ENCODE assay signal across 1 cellular context in the genomic region with DNA sequence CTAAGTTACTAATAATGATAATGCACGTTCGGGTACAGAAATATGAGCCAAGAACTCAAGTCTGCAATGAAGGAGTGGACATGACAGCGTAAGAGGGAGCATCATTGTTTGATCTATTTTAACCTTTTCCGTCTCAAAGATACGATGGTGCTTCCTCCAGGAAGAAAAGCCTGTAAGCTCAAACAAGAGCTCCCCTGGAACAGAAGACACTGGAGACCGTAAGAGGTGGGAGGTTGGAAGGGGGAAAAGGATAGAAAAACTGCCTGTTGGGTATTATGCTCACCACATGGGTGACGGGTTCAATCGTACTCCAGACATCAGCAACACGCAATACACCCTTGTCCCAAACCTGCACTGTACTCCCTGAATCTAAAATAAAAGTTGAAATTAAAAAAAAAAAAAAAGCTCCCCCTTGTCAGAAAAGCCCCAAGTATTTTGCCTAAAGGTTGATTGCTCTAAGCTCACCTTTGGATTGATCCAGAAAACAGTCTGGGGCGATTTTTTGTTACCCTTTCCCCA.
TF ChIP-seq lines count a peak whose summit lies in the region.

No MANE protein-coding gene starts in this region.

TF ChIP-seq in K562, 482 proteins besides CTCF, POLR2A, EP300 and RAD21 (continued from another document and continues in another):
- TF ChIP-seq SNAPC5 (CRISPR knock-in tag; IDR thresholded peaks at IDR 0.05) (0 out of 2 replicates have a peak, but pooled peaks have one; percentile 14), NFRKB (IDR thresholded peaks at IDR 0.05; ENCODE audit: low read depth) (peak; percentile 59; the same call in 1 of the 2 replicates), YY1 (IDR thresholded peaks at IDR 0.05; ENCODE audit: borderline replicate concordance in 1 of 3, control insufficient read depth in 1 of 3, extremely low read depth in 1 of 3, insufficient read depth in 3 of 3, insufficient read length in 1 of 3, insufficient replicate concordance in 2 of 3, low read depth in 1 of 3, low read length in 2 of 3) (peak in 1 of 3 experiments; percentile 21), NKRF (IDR thresholded peaks at IDR 0.05; ENCODE audit: borderline replicate concordance) (peak; percentile 53; the same call in 1 of the 2 replicates), HES1 (IDR thresholded peaks at IDR 0.05; ENCODE audit: low read depth) (no peak; the same call in 1 of the 2 replicates), ETV5 (CRISPR knock-in tag; IDR thresholded peaks at IDR 0.05; ENCODE audit: low read depth) (no peak), ETS2 (tag; IDR thresholded peaks at IDR 0.05; ENCODE audit: borderline replicate concordance, poor library complexity, severe bottlenecking) (no peak), RUNX1 (IDR thresholded peaks at IDR 0.05; ENCODE audit: low read depth) (no peak), SIN3A (IDR thresholded peaks at IDR 0.05; ENCODE audit: borderline replicate concordance in 2 of 2, control insufficient read depth in 1 of 2, low read depth in 2 of 2, low read length in 2 of 2) (peak in 1 of 2 experiments; percentile 48; a peak in 1 of 4 replicates), PHF8 (IDR thresholded peaks at IDR 0.05; ENCODE audit: borderline replicate concordance, low read length) (no peak; the same call in 1 of the 2 replicates), SIRT6 (IDR thresholded peaks at IDR 0.05; ENCODE audit: low read depth, low read length) (no peak), ZBTB43 (CRISPR knock-in tag; IDR thresholded peaks at IDR 0.05) (no peak), ZNF764 (CRISPR knock-in tag; IDR thresholded peaks at IDR 0.05; ENCODE audit: low read depth) (no peak), COPS2 (conservative IDR thresholded peaks at IDR 0.05) (no peak), HMBOX1 (IDR thresholded peaks at IDR 0.05) (no peak), GTF2E2 (tag; IDR thresholded peaks at IDR 0.05) (no peak), PHB2 (IDR thresholded peaks at IDR 0.05; ENCODE audit: low read depth) (no peak), FOXM1 (IDR thresholded peaks at IDR 0.05; ENCODE audit: low read depth) (0 out of 2 replicates have a peak, but pooled peaks have one; percentile 25), FOXM1 (CRISPR knock-in tag; IDR thresholded peaks at IDR 0.05; ENCODE audit: low read depth) (no peak), C11orf30 (IDR thresholded peaks at IDR 0.05; ENCODE audit: low read depth) (peak; percentile 24; the same call in 1 of the 2 replicates), CBX5 (IDR thresholded peaks at IDR 0.05; ENCODE audit: borderline replicate concordance, low read depth) (no peak), ESRRB (CRISPR knock-in tag; IDR thresholded peaks at IDR 0.05; ENCODE audit: borderline replicate concordance) (no peak), MIER1 (IDR thresholded peaks at IDR 0.05; ENCODE audit: low read depth) (0 out of 2 replicates have a peak, but pooled peaks have one; percentile 57), ARHGAP35 (IDR thresholded peaks at IDR 0.05; ENCODE audit: partially characterized antibody) (no peak), SMARCA5 (IDR thresholded peaks at IDR 0.05) (no peak), FIP1L1 (IDR thresholded peaks at IDR 0.05; ENCODE audit: low read depth, low read length, poor library complexity, severe bottlenecking) (no peak), ZNF384 (IDR thresholded peaks at IDR 0.05; ENCODE audit: low read depth, low read length) (peak; percentile 32; the same call in 1 of the 2 replicates), AFF4 (CRISPR knock-in tag; IDR thresholded peaks at IDR 0.05) (0 out of 2 replicates have a peak, but pooled peaks have one; percentile 59), POLR2G (IDR thresholded peaks at IDR 0.05; ENCODE audit: low read depth, low read length) (peak; percentile 34; the same call in 1 of the 2 replicates), CREB1 (IDR thresholded peaks at IDR 0.05) (0 out of 2 replicates have a peak, but pooled peaks have one; percentile 14), CREB1 (CRISPR knock-in tag; IDR thresholded peaks at IDR 0.05) (no peak), ZNF140 (CRISPR knock-in tag; IDR thresholded peaks at IDR 0.05) (no peak), TAF7 (tag; IDR thresholded peaks at IDR 0.05) (peak; percentile 38; the same call in 1 of the 2 replicates), NCOA6 (IDR thresholded peaks at IDR 0.05) (0 out of 2 replicates have a peak, but pooled peaks have one; percentile 53), HDAC1 (IDR thresholded peaks at IDR 0.05) (0 out of 4 replicates have a peak, but pooled peaks of 1 of the 2 experiments have one; percentile 30)
- TF ChIP-seq, protein P1, sequence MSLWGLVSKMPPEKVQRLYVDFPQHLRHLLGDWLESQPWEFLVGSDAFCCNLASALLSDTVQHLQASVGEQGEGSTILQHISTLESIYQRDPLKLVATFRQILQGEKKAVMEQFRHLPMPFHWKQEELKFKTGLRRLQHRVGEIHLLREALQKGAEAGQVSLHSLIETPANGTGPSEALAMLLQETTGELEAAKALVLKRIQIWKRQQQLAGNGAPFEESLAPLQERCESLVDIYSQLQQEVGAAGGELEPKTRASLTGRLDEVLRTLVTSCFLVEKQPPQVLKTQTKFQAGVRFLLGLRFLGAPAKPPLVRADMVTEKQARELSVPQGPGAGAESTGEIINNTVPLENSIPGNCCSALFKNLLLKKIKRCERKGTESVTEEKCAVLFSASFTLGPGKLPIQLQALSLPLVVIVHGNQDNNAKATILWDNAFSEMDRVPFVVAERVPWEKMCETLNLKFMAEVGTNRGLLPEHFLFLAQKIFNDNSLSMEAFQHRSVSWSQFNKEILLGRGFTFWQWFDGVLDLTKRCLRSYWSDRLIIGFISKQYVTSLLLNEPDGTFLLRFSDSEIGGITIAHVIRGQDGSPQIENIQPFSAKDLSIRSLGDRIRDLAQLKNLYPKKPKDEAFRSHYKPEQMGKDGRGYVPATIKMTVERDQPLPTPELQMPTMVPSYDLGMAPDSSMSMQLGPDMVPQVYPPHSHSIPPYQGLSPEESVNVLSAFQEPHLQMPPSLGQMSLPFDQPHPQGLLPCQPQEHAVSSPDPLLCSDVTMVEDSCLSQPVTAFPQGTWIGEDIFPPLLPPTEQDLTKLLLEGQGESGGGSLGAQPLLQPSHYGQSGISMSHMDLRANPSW (CRISPR knock-in tag; IDR thresholded peaks at IDR 0.05), result no peak
- TF ChIP-seq, protein P2, sequence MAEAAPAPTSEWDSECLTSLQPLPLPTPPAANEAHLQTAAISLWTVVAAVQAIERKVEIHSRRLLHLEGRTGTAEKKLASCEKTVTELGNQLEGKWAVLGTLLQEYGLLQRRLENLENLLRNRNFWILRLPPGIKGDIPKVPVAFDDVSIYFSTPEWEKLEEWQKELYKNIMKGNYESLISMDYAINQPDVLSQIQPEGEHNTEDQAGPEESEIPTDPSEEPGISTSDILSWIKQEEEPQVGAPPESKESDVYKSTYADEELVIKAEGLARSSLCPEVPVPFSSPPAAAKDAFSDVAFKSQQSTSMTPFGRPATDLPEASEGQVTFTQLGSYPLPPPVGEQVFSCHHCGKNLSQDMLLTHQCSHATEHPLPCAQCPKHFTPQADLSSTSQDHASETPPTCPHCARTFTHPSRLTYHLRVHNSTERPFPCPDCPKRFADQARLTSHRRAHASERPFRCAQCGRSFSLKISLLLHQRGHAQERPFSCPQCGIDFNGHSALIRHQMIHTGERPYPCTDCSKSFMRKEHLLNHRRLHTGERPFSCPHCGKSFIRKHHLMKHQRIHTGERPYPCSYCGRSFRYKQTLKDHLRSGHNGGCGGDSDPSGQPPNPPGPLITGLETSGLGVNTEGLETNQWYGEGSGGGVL (CRISPR knock-in tag; IDR thresholded peaks at IDR 0.05), result no peak
- TF ChIP-seq, protein P3, sequence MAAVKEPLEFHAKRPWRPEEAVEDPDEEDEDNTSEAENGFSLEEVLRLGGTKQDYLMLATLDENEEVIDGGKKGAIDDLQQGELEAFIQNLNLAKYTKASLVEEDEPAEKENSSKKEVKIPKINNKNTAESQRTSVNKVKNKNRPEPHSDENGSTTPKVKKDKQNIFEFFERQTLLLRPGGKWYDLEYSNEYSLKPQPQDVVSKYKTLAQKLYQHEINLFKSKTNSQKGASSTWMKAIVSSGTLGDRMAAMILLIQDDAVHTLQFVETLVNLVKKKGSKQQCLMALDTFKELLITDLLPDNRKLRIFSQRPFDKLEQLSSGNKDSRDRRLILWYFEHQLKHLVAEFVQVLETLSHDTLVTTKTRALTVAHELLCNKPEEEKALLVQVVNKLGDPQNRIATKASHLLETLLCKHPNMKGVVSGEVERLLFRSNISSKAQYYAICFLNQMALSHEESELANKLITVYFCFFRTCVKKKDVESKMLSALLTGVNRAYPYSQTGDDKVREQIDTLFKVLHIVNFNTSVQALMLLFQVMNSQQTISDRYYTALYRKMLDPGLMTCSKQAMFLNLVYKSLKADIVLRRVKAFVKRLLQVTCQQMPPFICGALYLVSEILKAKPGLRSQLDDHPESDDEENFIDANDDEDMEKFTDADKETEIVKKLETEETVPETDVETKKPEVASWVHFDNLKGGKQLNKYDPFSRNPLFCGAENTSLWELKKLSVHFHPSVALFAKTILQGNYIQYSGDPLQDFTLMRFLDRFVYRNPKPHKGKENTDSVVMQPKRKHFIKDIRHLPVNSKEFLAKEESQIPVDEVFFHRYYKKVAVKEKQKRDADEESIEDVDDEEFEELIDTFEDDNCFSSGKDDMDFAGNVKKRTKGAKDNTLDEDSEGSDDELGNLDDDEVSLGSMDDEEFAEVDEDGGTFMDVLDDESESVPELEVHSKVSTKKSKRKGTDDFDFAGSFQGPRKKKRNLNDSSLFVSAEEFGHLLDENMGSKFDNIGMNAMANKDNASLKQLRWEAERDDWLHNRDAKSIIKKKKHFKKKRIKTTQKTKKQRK (IDR thresholded peaks at IDR 0.05; ENCODE audit: borderline replicate concordance, low read depth, low read length), result no peak
- TF ChIP-seq, protein P4, sequence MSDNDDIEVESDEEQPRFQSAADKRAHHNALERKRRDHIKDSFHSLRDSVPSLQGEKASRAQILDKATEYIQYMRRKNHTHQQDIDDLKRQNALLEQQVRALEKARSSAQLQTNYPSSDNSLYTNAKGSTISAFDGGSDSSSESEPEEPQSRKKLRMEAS (CRISPR knock-in tag; IDR thresholded peaks at IDR 0.05), result 0 out of 2 replicates have a peak, but pooled peaks have one; percentile 0
